In genomic region chr19:34501339-34502320, GRCh38 we compare ENCODE assay signal across 8 cellular contexts. TPM values are rescaled to one million over a fixed set of nuclear protein-coding genes. Genes with fewer than 3 reads are reported as not detected.
DNase-seq lines count a peak whose midpoint lies in the region; ATAC-seq and TF ChIP-seq lines count a peak whose summit lies in the region.

No MANE protein-coding gene starts in this region.

- H3K27me3 ChIP-seq in GM23338 (ENCODE audit: insufficient read depth), result peaks cover 16% of the 10 kb centered on the region

- no peaks in the 10 kb centered on the region for H3F3A ChIP-seq in GM23338 (replicated peaks; ENCODE audit: low read depth)

- TF ChIP-seq CTCF in GM23338 (conservative IDR thresholded peaks at IDR 0.05; ENCODE audit: low read depth in 2 of 2) (peak; percentile 94 to 100), fibroblast of villous mesenchyme (IDR thresholded peaks at IDR 0.05; ENCODE audit: insufficient read depth, low read depth, low read length) (peak; percentile 100)

- H3K36me3 Mint-ChIP-seq in GM23338 (ENCODE audit: low read depth), result peaks cover 9% of the 10 kb centered on the region; the same call in 2 of the 3 replicates
- H3K36me3 Mint-ChIP-seq in activated T-helper 2 cell treated with anti-CD3 and anti-CD28 coated beads, Interferon-gamma antibody, Interleukin-2, Interleukin-4, amounts not matched to agents 10 μg/mL and 5 μg/mL and 100 μg/mL, durations not matched to agents 14 hours and 24 hours and 36 hours (ENCODE audit: low read depth), result no peaks in the 10 kb centered on the region

- H3K4me1 Mint-ChIP-seq in GM23338, result peaks cover 11% of the 10 kb centered on the region
- no peaks in the 10 kb centered on the region for H3K4me1 Mint-ChIP-seq in activated T-helper 2 cell treated with anti-CD3 and anti-CD28 coated beads, Interferon-gamma antibody, Interleukin-2, Interleukin-4, amounts not matched to agents 10 μg/mL and 5 μg/mL and 100 μg/mL, durations not matched to agents 14 hours and 24 hours and 36 hours (ENCODE audit: low read depth)

- H2AFZ ChIP-seq in GM23338, result 0 out of 2 replicates have a peak overlapping the region, but pooled peaks have one; percentile 47

- H3K27ac Mint-ChIP-seq in GM23338, result no peak overlapping the region
- H3K27ac Mint-ChIP-seq in activated T-helper 2 cell treated with anti-CD3 and anti-CD28 coated beads, Interferon-gamma antibody, Interleukin-2, Interleukin-4, amounts not matched to agents 10 μg/mL and 5 μg/mL and 100 μg/mL, durations not matched to agents 14 hours and 24 hours and 36 hours, result no peak overlapping the region

- DNase-seq in DMS53 treated with DMSO at 0.1 percent for 48 hours (lab: John Stamatoyannopoulos, UW; ENCODE audit: unreplicated experiment) (peak; percentile 81), GM23338 (ENCODE audit: low spot score) (peak; percentile 93), M059J (ENCODE audit: low read depth) (peak; percentile 80), RPMI8226 (peak; percentile 79), fibroblast of villous mesenchyme (ENCODE audit: low read depth) (peak; percentile 90), non-pigmented ciliary epithelial cell (ENCODE audit: low read depth) (peak; percentile 60), substantia nigra (lab: John Stamatoyannopoulos, UW) (peak in 48 of 49 donors; percentile 40 to 95 (median 78))
- peak; percentile 78 for DNase-seq in activated T-helper 2 cell treated with anti-CD3 and anti-CD28 coated beads, Interferon-gamma antibody, Interleukin-2, Interleukin-4, amounts not matched to agents 10 μg/mL and 5 μg/mL and 100 μg/mL, durations not matched to agents 14 hours and 24 hours and 36 hours (ENCODE audit: low spot score)

- no peaks in the 10 kb centered on the region for H3K9me2 ChIP-seq in GM23338 (ENCODE audit: insufficient read depth)

- no peaks in the 10 kb centered on the region for H3K79me2 ChIP-seq in GM23338 (replicated peaks; ENCODE audit: insufficient read depth)

- H3K4me2 ChIP-seq in GM23338, result peak overlapping the region; percentile 78

- no peaks in the 10 kb centered on the region; the same call in none of the 2 replicates for H4K20me1 ChIP-seq in GM23338 (replicated peaks; ENCODE audit: insufficient read depth)

- H3K9me3 Mint-ChIP-seq in GM23338, result no peaks in the 10 kb centered on the region
- no peaks in the 10 kb centered on the region for H3K9me3 Mint-ChIP-seq in activated T-helper 2 cell treated with anti-CD3 and anti-CD28 coated beads, Interferon-gamma antibody, Interleukin-2, Interleukin-4, amounts not matched to agents 10 μg/mL and 5 μg/mL and 100 μg/mL, durations not matched to agents 14 hours and 24 hours and 36 hours

- intact Hi-C loops in activated T-helper 2 cell treated with anti-CD3 and anti-CD28 coated beads, Interferon-gamma antibody, Interleukin-2, Interleukin-4, amounts not matched to agents 10 μg/mL and 5 μg/mL and 100 μg/mL, durations not matched to agents 14 hours and 24 hours and 36 hours (cut with micrococcal nuclease), result loop anchor here (2.0 kb wide), 2 partner anchors 27 to 211 kb away; no protein-coding TSS in a partner anchor

- H3K4me3 Mint-ChIP-seq in GM23338, result no peak overlapping the region
- no peak overlapping the region for H3K4me3 Mint-ChIP-seq in activated T-helper 2 cell treated with anti-CD3 and anti-CD28 coated beads, Interferon-gamma antibody, Interleukin-2, Interleukin-4, amounts not matched to agents 10 μg/mL and 5 μg/mL and 100 μg/mL, durations not matched to agents 14 hours and 24 hours and 36 hours (ENCODE audit: low read depth)

- H3K27ac ChIP-seq in GM23338 (ENCODE audit: low read depth) (no peak overlapping the region), substantia nigra (ENCODE audit: low read depth, low read length, poor library complexity, severe bottlenecking) (no peak overlapping the region)

- H3K27me3 Mint-ChIP-seq in GM23338 (ENCODE audit: insufficient read depth, low read depth, poor library complexity), result peaks cover 11% of the 10 kb centered on the region
- peaks cover 6% of the 10 kb centered on the region for H3K27me3 Mint-ChIP-seq in activated T-helper 2 cell treated with anti-CD3 and anti-CD28 coated beads, Interferon-gamma antibody, Interleukin-2, Interleukin-4, amounts not matched to agents 10 μg/mL and 5 μg/mL and 100 μg/mL, durations not matched to agents 14 hours and 24 hours and 36 hours (ENCODE audit: low read depth)

- H3K36me3 ChIP-seq in GM23338 (ENCODE audit: insufficient read depth), result no peaks in the 10 kb centered on the region

- H3K4me1 ChIP-seq in GM23338 (ENCODE audit: insufficient read depth), result no peaks in the 10 kb centered on the region

- H3K4me3 ChIP-seq in GM23338 (peak overlapping the region; percentile 50), fibroblast of villous mesenchyme (ENCODE audit: low read depth, low read length) (no peak overlapping the region)

- peak; percentile 71 for ATAC-seq in GM23338

TF ChIP-seq in GM23338, 12 proteins besides CTCF, POLR2A, EP300 and RAD21 (continues in another document):
- TF ChIP-seq CREB1 (CRISPR knock-in tag; IDR thresholded peaks at IDR 0.05; ENCODE audit: low read depth) (no peak), ZNF462 (CRISPR knock-in tag; IDR thresholded peaks at IDR 0.05) (no peak), JUNB (IDR thresholded peaks at IDR 0.05; ENCODE audit: unreplicated experiment) (no peak), NANOG (IDR thresholded peaks at IDR 0.05; ENCODE audit: borderline replicate concordance) (no peak), EZH2phosphoT487 (IDR thresholded peaks at IDR 0.05; ENCODE audit: unreplicated experiment) (no peak)

RNA-seq across cellular contexts. Expression of gene WTIP, which starts 20.1 kb away (rescaled TPM):
- 4.5 and 8.9 TPM in 2 replicates for total RNA-seq in GM23338 (2014; rRNA removed; shearing (Covaris generic))
- polyA plus RNA-seq in GM23338 (2016; fragmentation: Nextera tagmentation; extraction: Ambion mirVana), result 0.47 and 0.59 TPM in 2 replicates
- 10.1 and 15.3 TPM in 2 replicates for total RNA-seq in M059J (2014; rRNA removed; shearing (Covaris generic))
- total RNA-seq in activated T-helper 2 cell treated with anti-CD3 and anti-CD28 coated beads, Interferon-gamma antibody, Interleukin-2, Interleukin-4, amounts not matched to agents 10 μg/mL and 5 μg/mL and 100 μg/mL, durations not matched to agents 14 hours and 24 hours and 36 hours, result 0.57 and 1.0 TPM in 2 replicates
- 28.0 and 40.6 TPM in 2 replicates for total RNA-seq in fibroblast of villous mesenchyme
